8 cellular contexts compared by ENCODE assay signal in genomic region chr2:175036582-175037018, GRCh38. TPM values are rescaled to one million over a fixed set of nuclear protein-coding genes. Genes with fewer than 3 reads are reported as not detected.
A peak's percentile ranks its signal among the peaks of the same experiment; 100 is the strongest.
DNase-seq lines count a peak whose midpoint lies in the region; ATAC-seq and TF ChIP-seq lines count a peak whose summit lies in the region.

No MANE protein-coding gene starts in this region.

- POLR2A ChIA-PET in WTC11 (lab: Charles Lee) = no interaction called here

- H3K27me3 Mint-ChIP-seq in WTC11 (ENCODE audit: low read depth) = no peaks in the 10 kb centered on the region
- peaks cover 2 to 5% (median 4%) of the 10 kb centered on the region in 3 donors for H3K27me3 Mint-ChIP-seq in immature natural killer cell (ENCODE audit: low read depth in 3 of 3)

- DNase-seq in ACHN = peak; percentile 60
- DNase-seq in GM12864 (ENCODE audit: low read depth) = no peak
- peak; percentile 26 for DNase-seq in M059J (ENCODE audit: low read depth)
- DNase-seq in WTC11 (ENCODE audit: low spot score) = no peak
- DNase-seq in immature natural killer cell = peak; percentile 1 to 23 (median 6)
- DNase-seq in HPDE6-E6E7 (ENCODE audit: extremely low spot score) = no peak
- no peak for DNase-seq in cortex of kidney (lab: John Stamatoyannopoulos, UW)
- no peak for DNase-seq in activated naive CD4-positive, alpha-beta T cell treated with Interleukin-2 at 50 U/mL for 16 hours

- CTCF ChIA-PET in WTC11 (lab: Charles Lee) = no interaction called here

- peak; percentile 43; the same call in 1 of the 2 replicates for ATAC-seq in WTC11

- TF ChIP-seq CTCF in GM12864 (IDR thresholded peaks at IDR 0.05; ENCODE audit: low read depth, low read length, missing control alignments) = peak; percentile 32
- peak; percentile 50; the same call in 1 of the 2 replicates for TF ChIP-seq CTCF in WTC11 (IDR thresholded peaks at IDR 0.05)

- H3K27ac Mint-ChIP-seq in WTC11 (no peak overlapping the region), immature natural killer cell (peak overlapping the region in 1 of 6 donors; percentile 64)

- H3K36me3 Mint-ChIP-seq in WTC11 = no peaks in the 10 kb centered on the region
- no peaks in the 10 kb centered on the region for H3K36me3 Mint-ChIP-seq in immature natural killer cell

- H3K9me3 Mint-ChIP-seq in WTC11 (0 out of 2 replicates have a peak, but pooled peaks cover 4% of the 10 kb centered on the region), immature natural killer cell (no peaks in the 10 kb centered on the region)

- in situ Hi-C loops in ACHN (cut with HindIII; ENCODE audit: low pct_ligation_motif_present, low pct_unique_long_range_greater_than_20kb, low sequenced_read_pairs) = no loop called here

- H3K4me3 Mint-ChIP-seq in WTC11 (no peak overlapping the region), immature natural killer cell (peak overlapping the region in 3 of 5 donors; percentile 58 to 77 (median 65))

- H3K4me1 Mint-ChIP-seq in WTC11 (no peaks in the 10 kb centered on the region; the same call in 1 of the 2 replicates), immature natural killer cell (peaks cover 3 to 6% of the 10 kb centered on the region in 2 donors)

- H3K4me3 ChIP-seq in GM12864 (ENCODE audit: low read depth, low read length) = no peak overlapping the region

TF ChIP-seq in WTC11, 78 proteins besides CTCF, POLR2A, EP300 and RAD21:
- TF ChIP-seq, protein P1, sequence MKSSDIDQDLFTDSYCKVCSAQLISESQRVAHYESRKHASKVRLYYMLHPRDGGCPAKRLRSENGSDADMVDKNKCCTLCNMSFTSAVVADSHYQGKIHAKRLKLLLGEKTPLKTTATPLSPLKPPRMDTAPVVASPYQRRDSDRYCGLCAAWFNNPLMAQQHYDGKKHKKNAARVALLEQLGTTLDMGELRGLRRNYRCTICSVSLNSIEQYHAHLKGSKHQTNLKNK (CRISPR knock-in tag; IDR thresholded peaks at IDR 0.05) = no peak
- TF ChIP-seq, protein P2, sequence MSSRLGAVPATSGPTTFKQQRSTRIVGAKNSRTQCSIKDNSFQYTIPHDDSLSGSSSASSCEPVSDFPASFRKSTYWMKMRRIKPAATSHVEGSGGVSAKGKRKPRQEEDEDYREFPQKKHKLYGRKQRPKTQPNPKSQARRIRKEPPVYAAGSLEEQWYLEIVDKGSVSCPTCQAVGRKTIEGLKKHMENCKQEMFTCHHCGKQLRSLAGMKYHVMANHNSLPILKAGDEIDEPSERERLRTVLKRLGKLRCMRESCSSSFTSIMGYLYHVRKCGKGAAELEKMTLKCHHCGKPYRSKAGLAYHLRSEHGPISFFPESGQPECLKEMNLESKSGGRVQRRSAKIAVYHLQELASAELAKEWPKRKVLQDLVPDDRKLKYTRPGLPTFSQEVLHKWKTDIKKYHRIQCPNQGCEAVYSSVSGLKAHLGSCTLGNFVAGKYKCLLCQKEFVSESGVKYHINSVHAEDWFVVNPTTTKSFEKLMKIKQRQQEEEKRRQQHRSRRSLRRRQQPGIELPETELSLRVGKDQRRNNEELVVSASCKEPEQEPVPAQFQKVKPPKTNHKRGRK (CRISPR knock-in tag; IDR thresholded peaks at IDR 0.05; ENCODE audit: borderline replicate concordance) = no peak
- TF ChIP-seq KAT7 (CRISPR knock-in tag; IDR thresholded peaks at IDR 0.05; ENCODE audit: borderline replicate concordance) = no peak

RNA-seq across cellular contexts. Expression of gene CHN1, which starts 31.4 kb away (rescaled TPM):
- total RNA-seq in M059J (2014; rRNA removed; shearing (Covaris generic)) = 11.0 and 12.7 TPM in 2 replicates
- total RNA-seq in WTC11 (2021) = 26.1 to 30.0 TPM (median 28.0 TPM) in 3 replicates
- polyA plus RNA-seq in immature natural killer cell = under 1 TPM in 2 of 3 donors, not detected in 1; 0.11 to 0.69 TPM

Comparison
In these comparisons a context has a peak if more than half of its experiments do, and no peak if none do; other contexts are left out.
1. DNase-seq: peak in ACHN (single experiment), M059J (single experiment) and immature natural killer cell (3 of 3); none in GM12864 (single experiment), WTC11 (single experiment), HPDE6-E6E7 (single experiment), cortex of kidney (single experiment) and activated naive CD4-positive, alpha-beta T cell treated with Interleukin-2 at 50 U/mL for 16 hours (single experiment).